ENCODE assay signal across 25 cellular contexts in the genomic region with DNA sequence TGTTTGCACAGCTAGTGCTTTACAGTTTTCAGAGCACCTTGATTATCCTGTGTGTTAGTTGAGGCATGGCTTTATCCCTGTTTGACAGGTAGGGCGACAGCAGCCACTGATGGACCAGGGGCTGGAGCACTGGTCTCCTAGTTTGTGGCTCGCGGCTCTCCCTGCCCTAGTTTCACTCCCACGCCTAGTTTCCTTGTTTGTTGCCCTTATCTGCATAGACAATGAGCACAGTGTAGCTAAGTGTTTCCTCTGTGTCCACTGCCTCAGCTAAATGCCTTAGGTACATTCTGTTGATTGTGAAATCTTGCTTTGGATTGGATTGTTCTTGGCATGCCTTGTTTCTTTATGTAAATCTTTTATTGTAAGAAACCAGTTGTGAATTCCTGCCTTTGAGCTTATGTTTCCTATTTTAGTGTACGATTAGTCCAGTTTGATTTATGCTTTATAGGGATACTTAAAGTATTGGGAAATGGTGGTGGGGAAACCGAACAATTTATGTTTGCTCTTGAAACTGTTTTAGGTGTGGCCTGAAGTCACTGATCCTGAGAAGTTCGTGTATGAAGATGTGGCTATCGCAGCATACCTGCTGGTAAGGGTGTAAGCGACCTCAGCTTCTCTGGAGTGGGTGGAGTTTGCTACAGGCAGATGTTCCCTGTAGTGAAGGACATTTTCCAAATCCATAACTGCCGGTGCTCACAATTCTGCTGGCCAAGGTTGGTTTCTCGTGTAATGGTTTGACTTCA. TPM values are rescaled to one million over a fixed set of nuclear protein-coding genes. Genes with fewer than 3 reads are reported as not detected.
DNase-seq lines count a peak whose midpoint lies in the region; ATAC-seq, FAIRE-seq and TF ChIP-seq lines count a peak whose summit lies in the region.
"Had no signal": no experiment of that assay in that cellular context is flagged by ENCODE, and none has a peak within 500 bp of the region (broad histone marks: within the 10 kb centered on the region; RNA-seq: fewer than 3 reads in every experiment).

No MANE protein-coding gene starts in this region.

- H3K27ac ChIP-seq in heart right ventricle = peak overlapping the region in 8 of 10 donors; percentile 0 to 68 (median 34)
- H3K27ac ChIP-seq in endothelial cell of umbilical vein (ENCODE audit: insufficient read depth, low read depth, low read length) = no peak overlapping the region
- peak overlapping the region in 1 of 2 donors; percentile 80 for H3K27ac ChIP-seq in lung (ENCODE audit: low read depth in 1 of 2, low read length in 1 of 2)
- peak overlapping the region; percentile 78 for H3K27ac ChIP-seq in upper lobe of right lung
- H3K27ac ChIP-seq: BLaER1 had no signal

- no peak for TF ChIP-seq CTCF in heart right ventricle (IDR thresholded peaks at IDR 0.05)
- TF ChIP-seq CTCF in endothelial cell of umbilical vein (IDR thresholded peaks at IDR 0.05; ENCODE audit: extremely low read depth in 1 of 2, insufficient read depth in 1 of 2, low read depth in 1 of 2, low read length in 2 of 2) = no peak
- no peak for TF ChIP-seq CTCF in lung (IDR thresholded peaks at IDR 0.05; ENCODE audit: control extremely low read depth, extremely low read depth)
- no peak for TF ChIP-seq CTCF in upper lobe of right lung (IDR thresholded peaks at IDR 0.05)

- 72 to 85% methylated on average over 11 of the region's 11 CpGs for WGBS in heart right ventricle, 2 donors
- 65 to 82% methylated on average over 11 of the region's 11 CpGs for WGBS in lung, 2 donors

- no peaks in the 10 kb centered on the region for H3K27me3 ChIP-seq in heart right ventricle
- H3K27me3 ChIP-seq in endothelial cell of umbilical vein (ENCODE audit: control insufficient read depth in 2 of 2, insufficient read depth in 2 of 2, low read length in 2 of 2) = no peaks in the 10 kb centered on the region
- no peaks in the 10 kb centered on the region for H3K27me3 ChIP-seq in lung (ENCODE audit: control insufficient read depth, insufficient read depth)
- no peaks in the 10 kb centered on the region for H3K27me3 ChIP-seq in upper lobe of right lung
- H3K27me3 ChIP-seq: BLaER1 had no signal

- intact Hi-C loops in heart right ventricle (cut with DNase I) (no loop called here), Right ventricle myocardium superior (cut with DNase I) (no loop called here), endothelial cell of umbilical vein (cut with micrococcal nuclease) (no loop called here), upper lobe of right lung (cut with DNase I) (no loop called here)

- H3K4me3 ChIP-seq in heart right ventricle = no peak overlapping the region
- H3K4me3 ChIP-seq in endothelial cell of umbilical vein (replicated peaks in 1 of 3; ENCODE audit: insufficient read depth in 1 of 3, low read depth in 1 of 3, low read length in 3 of 3) = no peak overlapping the region
- no peak overlapping the region for H3K4me3 ChIP-seq in lung
- no peak overlapping the region for H3K4me3 ChIP-seq in upper lobe of right lung
- H3K4me3 ChIP-seq: BLaER1, skin epidermis had no signal

- peaks cover 0 to 100% (median 55%) of the 10 kb centered on the region in 9 donors for H3K36me3 ChIP-seq in heart right ventricle
- H3K36me3 ChIP-seq in endothelial cell of umbilical vein (ENCODE audit: control insufficient read depth in 2 of 2, extremely low read depth in 1 of 2, insufficient read depth in 2 of 2, low read length in 2 of 2) = peaks cover 23 to 37% of the 10 kb centered on the region in 2 experiments
- peaks cover 29 to 51% of the 10 kb centered on the region in 2 donors for H3K36me3 ChIP-seq in lung (ENCODE audit: control insufficient read depth in 2 of 2, insufficient read depth in 2 of 2, low read length in 2 of 2)
- H3K36me3 ChIP-seq in upper lobe of right lung = peaks cover 89% of the 10 kb centered on the region

- TF ChIP-seq POLR2A in endothelial cell of umbilical vein (IDR thresholded peaks at IDR 0.05; ENCODE audit: low read depth, low read length) = no peak

- H3K9me3 ChIP-seq in heart right ventricle (no peaks in the 10 kb centered on the region), endothelial cell of umbilical vein (replicated peaks; ENCODE audit: control insufficient read depth, insufficient read depth, low read length) (no peaks in the 10 kb centered on the region), lung (ENCODE audit: control insufficient read depth in 2 of 2, insufficient read depth in 1 of 2, low read length in 1 of 2) (peaks cover 0 to 2% of the 10 kb centered on the region in 2 donors), upper lobe of right lung (no peaks in the 10 kb centered on the region)
- H3K9me3 ChIP-seq: BLaER1 had no signal

- peak; percentile 52 to 85 (median 78) for ATAC-seq in heart right ventricle
- no peak for ATAC-seq in Right ventricle myocardium superior (ENCODE audit: poor library complexity)
- peak; percentile 86 for ATAC-seq in lung (ENCODE audit: insufficient read depth, low FRiP score)
- peak; percentile 91 for ATAC-seq in upper lobe of right lung
- no peak for ATAC-seq in GM18907 (IDR thresholded peaks at IDR 0.05; ENCODE audit: unreplicated experiment)
- ATAC-seq: T-helper 17 cell had no signal

- no peaks in the 10 kb centered on the region for H3K9me1 ChIP-seq in endothelial cell of umbilical vein (replicated peaks; ENCODE audit: control insufficient read depth, extremely low read depth, insufficient read depth, low read length)

- POLR2A ChIA-PET in endothelial cell of umbilical vein (lab: Charles Lee) = no interaction called here

- no peak overlapping the region for H2AFZ ChIP-seq in endothelial cell of umbilical vein (ENCODE audit: low read depth, low read length)

- dilution Hi-C loops in endothelial cell of umbilical vein (cut with MboI; ENCODE audit: extremely low pct_ligation_motif_present, low sequenced_read_pairs) = no loop called here

- no peaks in the 10 kb centered on the region for H4K20me1 ChIP-seq in endothelial cell of umbilical vein (replicated peaks; ENCODE audit: control insufficient read depth, extremely low read depth, insufficient read depth, low read length)

- DNase-seq in heart right ventricle (no peak), Right ventricle myocardium superior (no peak), endothelial cell of umbilical vein (ENCODE audit: low read depth, low spot score) (peak; percentile 73), lung (ENCODE audit: low spot score) (no peak), upper lobe of right lung (no peak), GM03348 (ENCODE audit: low spot score) (no peak)
- no peak for DNase-seq in effector CD4-positive, alpha-beta T cell
- DNase-seq: activated gamma-delta T cell; anterior cingulate cortex; DMS 273 treated with DMSO at 0.1 percent for 48 hours; GDM1; midbrain; MM.1S; NCI-H1694 treated with DMSO at 0.1 percent for 48 hours; NCI-H446; occipital lobe; SHP77 treated with DMSO at 0.1 percent for 48 hours; stimulated activated CD4-positive, alpha-beta T cell treated with anti-CD3 and anti-CD28 coated beads, Interleukin-4, amount 100 ng/mL, for 4 hours; stimulated activated CD8-positive, alpha-beta memory T cell treated with anti-CD3 and anti-CD28 coated beads, Interleukin-4, amount 100 ng/mL, for 48 hours; T-helper 17 cell had no signal

- no peaks in the 10 kb centered on the region for H3K79me2 ChIP-seq in endothelial cell of umbilical vein (ENCODE audit: control insufficient read depth, insufficient read depth, low read length)

- CTCF ChIA-PET in endothelial cell of umbilical vein (lab: Charles Lee) = no interaction called here

- H3K4me2 ChIP-seq in endothelial cell of umbilical vein (ENCODE audit: insufficient read depth, low read length) = no peak overlapping the region
- H3K4me2 ChIP-seq: BLaER1 had no signal

- no peak for FAIRE-seq in endothelial cell of umbilical vein (lab: Jason Lieb, UNC)
- FAIRE-seq: colon, GM12891 had no signal

- no peak overlapping the region for H3K9ac ChIP-seq in endothelial cell of umbilical vein (replicated peaks; ENCODE audit: extremely low read depth, insufficient read depth, low read length)
- H3K9ac ChIP-seq: BLaER1 had no signal

- H3K4me1 ChIP-seq in heart right ventricle (peaks cover 0 to 22% (median 5%) of the 10 kb centered on the region in 9 donors), endothelial cell of umbilical vein (ENCODE audit: control insufficient read depth, extremely low read depth, insufficient read depth, low read length) (no peaks in the 10 kb centered on the region), lung (ENCODE audit: control insufficient read depth in 2 of 2, insufficient read depth in 2 of 2, low read length in 2 of 2) (peaks cover 0 to 7% of the 10 kb centered on the region in 2 donors), upper lobe of right lung (peaks cover 7% of the 10 kb centered on the region)
- H3K4me1 ChIP-seq: BLaER1 had no signal

- no TSS peak for BruUV-seq in endothelial cell of umbilical vein (replicated peaks; lab: Mats Ljungman, UMichigan)

TF ChIP-seq in endothelial cell of umbilical vein, 7 proteins besides CTCF, POLR2A, EP300 and RAD21 (continues in another document):
- TF ChIP-seq GATA2 (IDR thresholded peaks at IDR 0.05; ENCODE audit: insufficient read depth, insufficient read length, low read depth, low read length) = no peak

RNA-seq across cellular contexts. Expression of gene TRMT44, which starts 11.0 kb away (rescaled TPM):
- total RNA-seq in heart right ventricle = 10 to 100 TPM in 2 of 10 donors, 1 to 10 TPM in 8; 6.0 to 10.2 (median 8.4) TPM
- polyA plus RNA-seq in heart right ventricle = 1 to 10 TPM; 4.5 to 5.3 TPM
- 8.4 TPM for total RNA-seq in Right ventricle myocardium superior
- 17.3 and 20.7 TPM in 2 replicates for total RNA-seq in endothelial cell of umbilical vein
- 10.4 and 10.6 TPM in 2 replicates for polyA plus RNA-seq in endothelial cell of umbilical vein
- polyA plus RNA-seq in endothelial cell of umbilical vein (2011; cell fraction: cytosol; rRNA removed) = 6.7 and 9.2 TPM in 2 replicates
- 29.7 and 32.7 TPM in 2 replicates for polyA plus RNA-seq in endothelial cell of umbilical vein (2011; cell fraction: nucleus; rRNA removed)
- 8.9 and 9.1 TPM in 2 replicates for polyA plus RNA-seq in endothelial cell of umbilical vein (2012)
- polyA minus RNA-seq in endothelial cell of umbilical vein = 14.2 and 14.3 TPM in 2 replicates
- polyA minus RNA-seq in endothelial cell of umbilical vein (2011; cell fraction: cytosol; rRNA and poly(A)+ RNA removed) = 10.4 TPM
- polyA minus RNA-seq in endothelial cell of umbilical vein (2011; cell fraction: nucleus; rRNA and poly(A)+ RNA removed) = 22.2 and 37.1 TPM in 2 replicates
- total RNA-seq in lung = 10 to 100 TPM; 22.6 to 24.8 TPM
- 1 to 10 TPM; 7.3 to 7.4 TPM for polyA plus RNA-seq in lung
- total RNA-seq in upper lobe of right lung = 24.2 TPM

RNA-seq across cellular contexts. Expression of gene ACOX3, which starts 11.1 kb away (rescaled TPM):
- total RNA-seq in heart right ventricle (10 to 100 TPM; 21.6 to 28.9 (median 25.6) TPM), Right ventricle myocardium superior (22.5 TPM), endothelial cell of umbilical vein (25.6 and 26.3 TPM in 2 replicates), lung (10 to 100 TPM; 26.9 to 32.2 TPM), upper lobe of right lung (21.6 TPM)
- polyA plus RNA-seq in heart right ventricle (10 to 100 TPM; 17.9 to 18.5 TPM), endothelial cell of umbilical vein (10.6 and 13.0 TPM in 2 replicates), lung (10 to 100 TPM; 15.6 to 16.1 TPM)
- polyA plus RNA-seq in endothelial cell of umbilical vein (2011; cell fraction: cytosol; rRNA removed) = 10.6 and 11.2 TPM in 2 replicates
- 28.3 and 29.2 TPM in 2 replicates for polyA plus RNA-seq in endothelial cell of umbilical vein (2011; cell fraction: nucleus; rRNA removed)
- polyA plus RNA-seq in endothelial cell of umbilical vein (2012) = 22.9 and 25.7 TPM in 2 replicates
- polyA minus RNA-seq in endothelial cell of umbilical vein = 10.0 and 11.8 TPM in 2 replicates
- polyA minus RNA-seq in endothelial cell of umbilical vein (2011; cell fraction: cytosol; rRNA and poly(A)+ RNA removed) = 1.1 TPM
- 15.6 and 18.8 TPM in 2 replicates for polyA minus RNA-seq in endothelial cell of umbilical vein (2011; cell fraction: nucleus; rRNA and poly(A)+ RNA removed)

Comparison
In these comparisons a context has a peak if more than half of its experiments do, and no peak if none do; other contexts are left out.
1. ATAC-seq: peak in heart right ventricle (8 of 8), lung (single experiment) and upper lobe of right lung (single experiment); none in Right ventricle myocardium superior (single experiment) and GM18907 (single experiment).